Comparison of ENCODE assay signal across 17 cellular contexts in the genomic region with DNA sequence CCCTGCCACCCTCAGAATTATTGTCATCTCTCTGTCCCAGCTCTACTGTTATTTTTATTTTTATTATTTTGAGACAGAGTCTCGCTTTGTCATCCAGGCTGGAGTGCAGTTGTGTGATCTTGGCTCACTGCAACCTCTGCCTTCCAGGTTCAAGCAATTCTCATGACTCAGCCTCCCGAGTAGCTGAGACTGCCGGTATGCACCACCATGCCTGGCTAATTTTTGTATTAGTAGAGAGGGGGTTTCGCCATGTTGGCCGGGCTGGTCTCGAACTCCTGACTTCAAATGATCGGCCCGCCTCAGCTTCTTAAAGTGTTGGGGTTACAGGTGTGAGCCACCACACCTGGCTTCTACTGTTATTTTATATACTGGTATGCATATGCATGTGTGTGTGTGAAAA. TPM values are rescaled to one million over a fixed set of nuclear protein-coding genes. Genes with fewer than 3 reads are reported as not detected.
DNase-seq lines count a peak whose midpoint lies in the region; ATAC-seq, FAIRE-seq and TF ChIP-seq lines count a peak whose summit lies in the region.
"Had no signal": no experiment of that assay in that cellular context is flagged by ENCODE, and none has a peak within 500 bp of the region (broad histone marks: within the 10 kb centered on the region; RNA-seq: fewer than 3 reads in every experiment).

No MANE protein-coding gene starts in this region.

- H3K27me3 ChIP-seq in astrocyte (ENCODE audit: insufficient read depth, low read length) (no peaks in the 10 kb centered on the region), testis (no peaks in the 10 kb centered on the region)

- H2AFZ ChIP-seq in astrocyte (ENCODE audit: low read depth, low read length) = no peak overlapping the region
- H2AFZ ChIP-seq: PC-9 had no signal

- H3K4me1 ChIP-seq in astrocyte (ENCODE audit: insufficient read depth, low read length) (peaks cover 21% of the 10 kb centered on the region), testis (peaks cover 29% of the 10 kb centered on the region)

- no peak overlapping the region for H3K4me3 ChIP-seq in astrocyte (ENCODE audit: insufficient read depth, low read depth, low read length)
- H3K4me3 ChIP-seq in testis = no peak overlapping the region
- H3K4me3 ChIP-seq: K562, PC-9 had no signal

- 87 to 90% methylated on average over 8 of the region's 8 CpGs for WGBS in testis, 2 donors

- CTCF ChIA-PET in activated CD8-positive, alpha-beta T cell treated with anti-CD3 and anti-CD28 coated beads for 36 hours (lab: Charles Lee) = no interaction called here

- no peak overlapping the region for H3K4me2 ChIP-seq in astrocyte (ENCODE audit: low read length)
- H3K4me2 ChIP-seq: PC-9 had no signal

- ATAC-seq in GM21447 (IDR thresholded peaks at IDR 0.05; ENCODE audit: unreplicated experiment) (no peak), HG02870 (IDR thresholded peaks at IDR 0.05; ENCODE audit: unreplicated experiment) (no peak)
- no peak for ATAC-seq in activated CD8-positive, alpha-beta T cell treated with anti-CD3 and anti-CD28 coated beads for 36 hours
- ATAC-seq: K562 had no signal

- no peak for FAIRE-seq in astrocyte (lab: Jason Lieb, UNC)
- FAIRE-seq: K562 had no signal

- no peaks in the 10 kb centered on the region for H3K79me2 ChIP-seq in astrocyte (ENCODE audit: insufficient read depth, low read length)

- H3K27ac Mint-ChIP-seq in astrocyte (ENCODE audit: unreplicated experiment) = peak overlapping the region; percentile 86
- no peak overlapping the region for H3K27ac Mint-ChIP-seq in activated CD8-positive, alpha-beta T cell treated with anti-CD3 and anti-CD28 coated beads for 36 hours

- intact Hi-C loops in testis (cut with DNase I; ENCODE audit: low total_unique reads) = no loop called here
- intact Hi-C loops in activated CD8-positive, alpha-beta T cell treated with anti-CD3 and anti-CD28 coated beads for 36 hours (cut with micrococcal nuclease) = no loop called here

- no peak overlapping the region for H3K9ac ChIP-seq in astrocyte (ENCODE audit: low read length)

- H3K36me3 ChIP-seq in astrocyte (ENCODE audit: insufficient read depth, low read length) (peaks cover 62% of the 10 kb centered on the region), testis (ENCODE audit: low read depth, missing control alignments) (no peaks in the 10 kb centered on the region)

- peak; percentile 22 for DNase-seq in EL
- DNase-seq in astrocyte (ENCODE audit: low read depth) = no peak
- DNase-seq in iris pigment epithelial cell (ENCODE audit: low read depth) = peak; percentile 40
- DNase-seq in testis = no peak
- DNase-seq in activated CD8-positive, alpha-beta T cell treated with anti-CD3 and anti-CD28 coated beads for 36 hours = no peak
- DNase-seq: AML-193, Calu3, DND-41, GOT3, NCI-H146, NCI-H2227 treated with DMSO at 0.1 percent for 48 hours, NCI-H69, PC-9 had no signal

- H4K20me1 ChIP-seq in astrocyte (ENCODE audit: insufficient read depth, low read length) = peaks cover 61% of the 10 kb centered on the region

- no peaks in the 10 kb centered on the region for H3K9me3 Mint-ChIP-seq in astrocyte (ENCODE audit: unreplicated experiment)
- H3K9me3 Mint-ChIP-seq in activated CD8-positive, alpha-beta T cell treated with anti-CD3 and anti-CD28 coated beads for 36 hours = no peaks in the 10 kb centered on the region

- H3K4me1 Mint-ChIP-seq in astrocyte (ENCODE audit: low read depth, unreplicated experiment) = peaks cover 33% of the 10 kb centered on the region
- H3K4me1 Mint-ChIP-seq in activated CD8-positive, alpha-beta T cell treated with anti-CD3 and anti-CD28 coated beads for 36 hours (ENCODE audit: low read depth) = no peaks in the 10 kb centered on the region

- POLR2A ChIA-PET in activated CD8-positive, alpha-beta T cell treated with anti-CD3 and anti-CD28 coated beads for 36 hours (lab: Charles Lee) = interaction anchor here (0.5 kb wide), 1 partner anchor 107 kb away, joined by 3 read pairs; no protein-coding TSS in a partner anchor

- H3K27ac ChIP-seq in astrocyte (ENCODE audit: low read depth, low read length) (peak overlapping the region; percentile 31), testis (peak overlapping the region; percentile 72 to 85)
- H3K27ac ChIP-seq: PC-9 had no signal

- H3K27me3 Mint-ChIP-seq in astrocyte (ENCODE audit: low read depth, unreplicated experiment) = no peaks in the 10 kb centered on the region
- H3K27me3 Mint-ChIP-seq in activated CD8-positive, alpha-beta T cell treated with anti-CD3 and anti-CD28 coated beads for 36 hours = no peaks in the 10 kb centered on the region

- no peak for TF ChIP-seq POLR2A in testis (IDR thresholded peaks at IDR 0.05)

- TF ChIP-seq CTCF in astrocyte (IDR thresholded peaks at IDR 0.05; ENCODE audit: insufficient read depth, low read depth, low read length) (no peak), testis (IDR thresholded peaks at IDR 0.05) (no peak)
- TF ChIP-seq CTCF in activated CD8-positive, alpha-beta T cell treated with anti-CD3 and anti-CD28 coated beads for 36 hours (IDR thresholded peaks at IDR 0.05) = no peak

- H3K4me3 Mint-ChIP-seq in astrocyte (ENCODE audit: unreplicated experiment) = peak overlapping the region; percentile 14
- H3K4me3 Mint-ChIP-seq in activated CD8-positive, alpha-beta T cell treated with anti-CD3 and anti-CD28 coated beads for 36 hours = no peak overlapping the region

- peaks cover 55% of the 10 kb centered on the region for H3K36me3 Mint-ChIP-seq in astrocyte (ENCODE audit: low read depth, unreplicated experiment)
- peaks cover 62% of the 10 kb centered on the region for H3K36me3 Mint-ChIP-seq in activated CD8-positive, alpha-beta T cell treated with anti-CD3 and anti-CD28 coated beads for 36 hours (ENCODE audit: low read depth)

- H3K9me3 ChIP-seq in astrocyte (ENCODE audit: insufficient read depth, low read depth, low read length) (no peaks in the 10 kb centered on the region), testis (no peaks in the 10 kb centered on the region)

RNA-seq across cellular contexts. Expression of a gene that starts 11.0 kb away (rescaled TPM):
- total RNA-seq in astrocyte (1.2 and 1.4 TPM in 2 replicates), testis (10 to 100 TPM; 53.1 to 78.6 TPM)
- polyA plus RNA-seq in testis (ENCODE audit: insufficient read depth, low read depth, low replicate concordance) = 43.5 TPM
- 1 to 10 TPM; 7.6 to 9.5 TPM for total RNA-seq in activated CD8-positive, alpha-beta T cell treated with anti-CD3 and anti-CD28 coated beads for 36 hours
- total RNA-seq: K562 had no signal

RNA-seq across cellular contexts. Expression of a gene that starts 17.5 kb away (rescaled TPM):
- total RNA-seq in astrocyte (not detected in 2 replicates), testis (under 1 TPM; 0.24 to 0.50 TPM)
- not detected for polyA plus RNA-seq in testis (ENCODE audit: insufficient read depth, low read depth, low replicate concordance)
- total RNA-seq in activated CD8-positive, alpha-beta T cell treated with anti-CD3 and anti-CD28 coated beads for 36 hours = not detected
- total RNA-seq: A673, Calu3, K562, PC-9 had no signal

RNA-seq across cellular contexts. Expression of a gene that starts 37.8 kb away (rescaled TPM):
- total RNA-seq in astrocyte (not detected in 2 replicates), testis (under 1 TPM; 0.39 to 0.93 TPM)
- 0.88 TPM for polyA plus RNA-seq in testis (ENCODE audit: insufficient read depth, low read depth, low replicate concordance)
- total RNA-seq in activated CD8-positive, alpha-beta T cell treated with anti-CD3 and anti-CD28 coated beads for 36 hours = not detected
- total RNA-seq: A673, Calu3, K562 had no signal
- polyA plus RNA-seq: K562 had no signal

RNA-seq across cellular contexts. Expression of a gene that starts 44.8 kb away (rescaled TPM):
- total RNA-seq in astrocyte (62.3 and 72.8 TPM in 2 replicates), testis (10 to 100 TPM; 50.7 to 54.9 TPM)
- polyA plus RNA-seq in testis (ENCODE audit: insufficient read depth, low read depth, low replicate concordance) = 47.3 TPM
- 10 to 100 TPM; 63.7 to 68.8 TPM for total RNA-seq in activated CD8-positive, alpha-beta T cell treated with anti-CD3 and anti-CD28 coated beads for 36 hours

RNA-seq across cellular contexts. Expression of a gene that starts 44.9 kb away (rescaled TPM):
- 405 and 463 TPM in 2 replicates for total RNA-seq in astrocyte
- 100 to 1,000 TPM; 175 to 193 TPM for total RNA-seq in testis
- 280 TPM for polyA plus RNA-seq in testis (ENCODE audit: insufficient read depth, low read depth, low replicate concordance)
- total RNA-seq in activated CD8-positive, alpha-beta T cell treated with anti-CD3 and anti-CD28 coated beads for 36 hours = 100 to 1,000 TPM; 404 to 425 TPM

Comparison
In these comparisons a context has a peak if more than half of its experiments do, and no peak if none do; other contexts are left out.
1. DNase-seq: peak in EL (single experiment) and iris pigment epithelial cell (single experiment); none in astrocyte (single experiment), testis (single experiment) and activated CD8-positive, alpha-beta T cell treated with anti-CD3 and anti-CD28 coated beads for 36 hours (single experiment).
2. RNA of a gene that starts 11.0 kb away (total RNA-seq): 53.1 to 78.6 TPM in testis; 7.6 to 9.5 TPM in activated CD8-positive, alpha-beta T cell treated with anti-CD3 and anti-CD28 coated beads for 36 hours and 1.2 to 1.4 TPM in astrocyte; every median in the first group is over 4 times any median in the second.